Comparison of ENCODE assay signal across 12 cellular contexts in the genomic region with DNA sequence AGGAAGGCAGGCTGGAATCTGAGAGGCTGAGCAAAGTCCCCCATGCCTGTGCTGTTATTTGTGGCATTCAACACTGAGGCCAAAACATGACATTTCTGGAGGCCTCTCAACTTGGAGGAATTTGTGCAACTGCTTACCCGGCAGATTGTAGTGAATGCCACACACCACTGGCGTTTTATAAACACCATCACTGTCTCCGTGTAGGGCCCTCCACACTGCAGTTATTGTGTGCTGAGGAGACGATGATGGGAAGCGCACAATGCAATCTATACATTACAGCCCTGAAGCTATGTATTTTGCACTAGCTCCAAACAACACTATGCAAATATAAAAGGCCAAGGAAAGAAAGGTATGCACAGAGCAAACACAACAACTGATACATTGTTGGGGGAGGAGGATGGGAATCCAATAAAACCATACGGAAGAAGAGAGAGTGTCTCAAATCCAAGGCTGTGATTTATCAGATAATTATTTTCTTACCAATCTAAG.
A peak's percentile ranks its signal among the peaks of the same experiment; 100 is the strongest.
DNase-seq lines count a peak whose midpoint lies in the region; ATAC-seq and TF ChIP-seq lines count a peak whose summit lies in the region.
"Had no signal": no experiment of that assay in that cellular context is flagged by ENCODE, and none has a peak within 500 bp of the region (broad histone marks: within the 10 kb centered on the region; RNA-seq: fewer than 3 reads in every experiment).

No MANE protein-coding gene starts in this region.

- no peaks in the 10 kb centered on the region for H3K79me2 ChIP-seq in SK-N-SH (ENCODE audit: insufficient read depth)

- H3K9ac ChIP-seq in SK-N-SH = no peak overlapping the region

- H3K27me3 ChIP-seq in layer of hippocampus (ENCODE audit: control insufficient read depth, insufficient read depth, low read length) (no peaks in the 10 kb centered on the region), tibial artery (no peaks in the 10 kb centered on the region), SK-N-SH (ENCODE audit: insufficient read depth) (0 out of 2 replicates have a peak, but pooled peaks cover 8% of the 10 kb centered on the region)

- peak overlapping the region; percentile 62 for H3K27ac ChIP-seq in layer of hippocampus (ENCODE audit: low read depth, low read length)
- H3K27ac ChIP-seq in tibial artery = peak overlapping the region in 1 of 2 donors; percentile 22
- no peak overlapping the region for H3K27ac ChIP-seq in SK-N-SH (ENCODE audit: low read depth in 2 of 2, low read length in 1 of 2)

- no peaks in the 10 kb centered on the region for H3K9me2 ChIP-seq in SK-N-SH

- no peak overlapping the region for H2AFZ ChIP-seq in SK-N-SH (ENCODE audit: low read depth)

- H3K4me3 Mint-ChIP-seq in HFFc6 (peak overlapping the region; percentile 22; the same call in 1 of the 2 replicates), chondrocyte (ENCODE audit: unreplicated experiment) (no peak overlapping the region)
- H3K4me3 Mint-ChIP-seq: nephron progenitor cell had no signal

- no peak overlapping the region for H3K27ac Mint-ChIP-seq in HFFc6
- H3K27ac Mint-ChIP-seq in chondrocyte (ENCODE audit: unreplicated experiment) = peak overlapping the region; percentile 34
- H3K27ac Mint-ChIP-seq: nephron progenitor cell had no signal

- H3K9me3 Mint-ChIP-seq in HFFc6 = no peaks in the 10 kb centered on the region
- H3K9me3 Mint-ChIP-seq in chondrocyte (ENCODE audit: low read depth) = peaks cover 5% of the 10 kb centered on the region

- H3K27me3 Mint-ChIP-seq in HFFc6 (ENCODE audit: insufficient read depth) (no peaks in the 10 kb centered on the region), chondrocyte (ENCODE audit: low read depth) (no peaks in the 10 kb centered on the region)

- H4K20me1 ChIP-seq in SK-N-SH (ENCODE audit: insufficient read depth) = no peaks in the 10 kb centered on the region

- no peak for ATAC-seq in GM19328 (IDR thresholded peaks at IDR 0.05; ENCODE audit: unreplicated experiment)
- ATAC-seq: SK-N-SH treated with all-trans-retinoic acid at 6 μM for 48 hours had no signal

- H3K9me3 ChIP-seq in tibial artery (no peaks in the 10 kb centered on the region), SK-N-SH (no peaks in the 10 kb centered on the region)

- WGBS in SK-N-SH (ENCODE audit: low lambda C conversion rate) = 5% methylated on average over 4 of the region's 6 CpGs

- H3K4me1 Mint-ChIP-seq in HFFc6 (ENCODE audit: low read depth) (peaks cover 50% of the 10 kb centered on the region), chondrocyte (ENCODE audit: low read depth) (peaks cover 55% of the 10 kb centered on the region)

- H3K36me3 ChIP-seq in tibial artery (no peaks in the 10 kb centered on the region), SK-N-SH (replicated peaks in 1 of 2; ENCODE audit: control insufficient read depth in 1 of 2, insufficient read depth in 2 of 2, low read length in 1 of 2) (no peaks in the 10 kb centered on the region)

- DNase-seq in HFFc6 (no peak), chondrocyte (ENCODE audit: low spot score) (no peak), tibial artery (peak; percentile 51 to 66), T1000 (lab: John Stamatoyannopoulos, UW) (no peak), SK-N-SH (no peak), SIG-M5 (lab: John Stamatoyannopoulos, UW) (no peak)
- DNase-seq: activated CD8-positive, alpha-beta memory T cell treated with anti-CD3 and anti-CD28 coated beads for 24 hours; DMS79 treated with DMSO at 0.1 percent for 48 hours; nephron progenitor cell had no signal

- CTCF ChIA-PET in SK-N-SH (lab: Yijun Ruan, JAX) = no interaction called here

- H3K36me3 Mint-ChIP-seq in HFFc6 (ENCODE audit: low read depth) (0 out of 2 replicates have a peak, but pooled peaks cover 4% of the 10 kb centered on the region), chondrocyte (ENCODE audit: low read depth) (no peaks in the 10 kb centered on the region)

- H3K4me3 ChIP-seq in tibial artery (no peak overlapping the region), SK-N-SH (ENCODE audit: low read depth in 2 of 2, low read length in 1 of 2) (no peak overlapping the region)

- POLR2A ChIA-PET in SK-N-SH (lab: Yijun Ruan, JAX) = no interaction called here

- intact Hi-C loops in tibial artery (cut with DNase I; ENCODE audit: low total_unique reads) = no loop called here

- no peak for TF ChIP-seq CTCF in HFFc6 (IDR thresholded peaks at IDR 0.05)
- no peak for TF ChIP-seq CTCF in chondrocyte (IDR thresholded peaks at IDR 0.05)
- no peak for TF ChIP-seq CTCF in tibial artery (IDR thresholded peaks at IDR 0.05)
- no peak for TF ChIP-seq CTCF in SK-N-SH (IDR thresholded peaks at IDR 0.05)

- H3F3A ChIP-seq in SK-N-SH (replicated peaks; ENCODE audit: insufficient read depth) = no peaks in the 10 kb centered on the region

- TF ChIP-seq EP300 in SK-N-SH (IDR thresholded peaks at IDR 0.05; ENCODE audit: borderline replicate concordance in 1 of 2, low read depth in 1 of 2, low read length in 1 of 2) = no peak

- TF ChIP-seq RAD21 in SK-N-SH (IDR thresholded peaks at IDR 0.05; ENCODE audit: low read length) = no peak

- H3K4me2 ChIP-seq in SK-N-SH = no peak overlapping the region

- H3K4me1 ChIP-seq in tibial artery (peaks cover 0 to 56% (median 22%) of the 10 kb centered on the region in 4 donors), SK-N-SH (ENCODE audit: control insufficient read depth in 1 of 2, insufficient read depth in 2 of 2, low read depth in 1 of 2, low read length in 1 of 2) (peaks cover 0 to 6% of the 10 kb centered on the region in 2 experiments; a peak in 1 of 4 replicates)

TF ChIP-seq in SK-N-SH, 30 proteins besides CTCF, POLR2A, EP300 and RAD21 (continues in another document):
- TF ChIP-seq MEF2A (IDR thresholded peaks at IDR 0.05; ENCODE audit: borderline replicate concordance, low read depth) (no peak), MXI1 (IDR thresholded peaks at IDR 0.05; ENCODE audit: low read depth, low read length) (no peak), ZBTB33 (IDR thresholded peaks at IDR 0.05; ENCODE audit: borderline replicate concordance, low read depth) (no peak), USF1 (IDR thresholded peaks at IDR 0.05; ENCODE audit: borderline replicate concordance, low read depth) (no peak), RFX5 (IDR thresholded peaks at IDR 0.05; ENCODE audit: low read length) (no peak), FOXM1 (IDR thresholded peaks at IDR 0.05; ENCODE audit: low read depth) (no peak), RCOR1 (IDR thresholded peaks at IDR 0.05; ENCODE audit: low read length) (no peak), IRF3 (IDR thresholded peaks at IDR 0.05; ENCODE audit: low read depth, low read length) (no peak), SMC3 (IDR thresholded peaks at IDR 0.05; ENCODE audit: low read depth, low read length) (no peak)
- TF ChIP-seq, protein P1, sequence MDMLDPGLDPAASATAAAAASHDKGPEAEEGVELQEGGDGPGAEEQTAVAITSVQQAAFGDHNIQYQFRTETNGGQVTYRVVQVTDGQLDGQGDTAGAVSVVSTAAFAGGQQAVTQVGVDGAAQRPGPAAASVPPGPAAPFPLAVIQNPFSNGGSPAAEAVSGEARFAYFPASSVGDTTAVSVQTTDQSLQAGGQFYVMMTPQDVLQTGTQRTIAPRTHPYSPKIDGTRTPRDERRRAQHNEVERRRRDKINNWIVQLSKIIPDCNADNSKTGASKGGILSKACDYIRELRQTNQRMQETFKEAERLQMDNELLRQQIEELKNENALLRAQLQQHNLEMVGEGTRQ (IDR thresholded peaks at IDR 0.05; ENCODE audit: borderline replicate concordance, low read depth, low read length) = no peak
- TF ChIP-seq, protein P2, sequence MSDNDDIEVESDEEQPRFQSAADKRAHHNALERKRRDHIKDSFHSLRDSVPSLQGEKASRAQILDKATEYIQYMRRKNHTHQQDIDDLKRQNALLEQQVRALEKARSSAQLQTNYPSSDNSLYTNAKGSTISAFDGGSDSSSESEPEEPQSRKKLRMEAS (IDR thresholded peaks at IDR 0.05; ENCODE audit: low read depth) = no peak

Comparison
In these comparisons a context has a peak if more than half of its experiments do, and no peak if none do; other contexts are left out.
1. DNase-seq: peak in tibial artery (2 of 2); none in HFFc6 (single experiment), chondrocyte (single experiment), T1000 (single experiment), SK-N-SH (single experiment) and SIG-M5 (single experiment).